In genomic region chr6:37739618-37740017, GRCh38 we compare ENCODE assay signal across 1 cellular context.
TF ChIP-seq lines count a peak whose summit lies in the region.

No MANE protein-coding gene starts in this region.

TF ChIP-seq in HepG2, 621 proteins besides CTCF, POLR2A, EP300 and RAD21:
- TF ChIP-seq SMAD3 (CRISPR knock-in tag; IDR thresholded peaks at IDR 0.05) (no peak), CEBPB (IDR thresholded peaks at IDR 0.05; ENCODE audit: borderline replicate concordance, low read depth, low read length) (0 out of 2 replicates have a peak, but pooled peaks have one; percentile 49)
